Comparison of ENCODE assay signal across 8 cellular contexts in genomic region chr9:4750021-4750673, GRCh38. TPM values are rescaled to one million over a fixed set of nuclear protein-coding genes. Genes with fewer than 3 reads are reported as not detected.
DNase-seq lines count a peak whose midpoint lies in the region; ATAC-seq, FAIRE-seq and TF ChIP-seq lines count a peak whose summit lies in the region.

No MANE protein-coding gene starts in this region.

- intact Hi-C loops in GM12878 (cut with micrococcal nuclease; ENCODE audit: unreplicated experiment) (loop anchor here (5.0 to 10.0 kb wide), 2 partner anchors 325 to 368 kb away; no protein-coding TSS in a partner anchor), left colon (cut with DNase I, micrococcal nuclease) (no loop called here)

- in situ Hi-C loops in GM12878 (cut with MboI) = no loop called here

- H3K27ac ChIP-seq in GM12878 (ENCODE audit: control insufficient read depth, insufficient read depth) = no peak overlapping the region

- H3K4me1 ChIP-seq in GM12878 (ENCODE audit: control insufficient read depth, insufficient read depth, low read length) = peaks cover 4% of the 10 kb centered on the region; the same call in 1 of the 2 replicates

- H4K20me1 ChIP-seq in GM12878 (ENCODE audit: control insufficient read depth, insufficient read depth) = no peaks in the 10 kb centered on the region

- POLR2A ChIA-PET in GM12878 (lab: Charles Lee) = interaction anchor here (0.7 to 0.8 kb wide), 2 partner anchors 602 to 849 kb away, joined by 3 to 6 read pairs; no protein-coding TSS in a partner anchor

- TF ChIP-seq POLR2A in GM12878 (IDR thresholded peaks at IDR 0.05; ENCODE audit: low read depth, low read length) = no peak

- TF ChIP-seq CTCF in GM12878 (IDR thresholded peaks at IDR 0.05 in 2 of 3, conservative IDR thresholded peaks at IDR 0.05 in 1 of 3; ENCODE audit: control insufficient read depth in 2 of 3, extremely low read depth in 1 of 3, insufficient read depth in 1 of 3, low read depth in 3 of 3, low read length in 3 of 3) = peak; percentile 54 to 59 (median 58); a peak in 5 of 6 replicates

- no peak overlapping the region for H3K9ac ChIP-seq in GM12878 (ENCODE audit: control insufficient read depth, insufficient read depth, low read length)

- RAD21 ChIA-PET in GM12878 (lab: Charles Lee; ENCODE audit: unreplicated experiment) = interaction anchor here (0.7 to 2.2 kb wide), 8 partner anchors 9 to 850 kb away, joined by 3 to 9 read pairs (median 6); partner anchors contain the start of gene PLGRKT

- DNase-seq in NCI-H2081 (lab: John Stamatoyannopoulos, UW) (peak; percentile 46 to 59), NCI-H2081 treated with DMSO at 0.1 percent for 48 hours (lab: John Stamatoyannopoulos, UW) (no peak), NCI-H2107 treated with DMSO at 0.1 percent for 48 hours (lab: John Stamatoyannopoulos, UW; ENCODE audit: unreplicated experiment) (peak; percentile 36), GM12878 (ENCODE audit: low read depth, low spot score) (no peak), left colon (no peak), COLO668 (lab: John Stamatoyannopoulos, UW; ENCODE audit: unreplicated experiment) (no peak)

- CTCF ChIA-PET in GM12878 (lab: Yijun Ruan, JAX) = interaction anchor here (0.6 to 8.7 kb wide), 28 partner anchors 8 to 850 kb away, joined by 3 to 53 read pairs (median 4); partner anchors contain the start of gene AK3

- no peak overlapping the region for H2AFZ ChIP-seq in GM12878 (ENCODE audit: control insufficient read depth, low read depth, low read length)

- H3K4me2 ChIP-seq in GM12878 (ENCODE audit: control insufficient read depth, insufficient read depth) = no peak overlapping the region

- no TSS peak for BruUV-seq in GM12878 (replicated peaks; lab: Mats Ljungman, UMichigan)

- FAIRE-seq in GM12878 (lab: Jason Lieb, UNC) = peak; percentile 77

- H3K79me2 ChIP-seq in GM12878 (ENCODE audit: control insufficient read depth, insufficient read depth, low read length) = no peaks in the 10 kb centered on the region

- peak; percentile 86 for ATAC-seq in GM12878
- ATAC-seq in left colon = peak; percentile 65
- ATAC-seq in HG03565 (IDR thresholded peaks at IDR 0.05; ENCODE audit: unreplicated experiment) = no peak
- no peak for ATAC-seq in GM21367 (IDR thresholded peaks at IDR 0.05; ENCODE audit: unreplicated experiment)

- H3K9me3 ChIP-seq in GM12878 (replicated peaks; ENCODE audit: control insufficient read depth, insufficient read depth, low read length) = no peaks in the 10 kb centered on the region

- SMC1A ChIA-PET in GM12878 (lab: Charles Lee; ENCODE audit: uncharacterized antibody, unreplicated experiment) = interaction anchor here (1.0 to 1.8 kb wide), 9 partner anchors 10 to 1556 kb away, joined by 3 to 6 read pairs (median 4); partner anchors contain the start of gene SPATA6L

- TF ChIP-seq RAD21 in GM12878 (IDR thresholded peaks at IDR 0.05; ENCODE audit: insufficient read depth, low read depth, low read length) = peak; percentile 72

- no peak for TF ChIP-seq EP300 in GM12878 (IDR thresholded peaks at IDR 0.05; ENCODE audit: borderline replicate concordance in 1 of 2, control insufficient read depth in 1 of 2, low read depth in 2 of 2, low read length in 2 of 2)

- no peaks in the 10 kb centered on the region for H3K36me3 ChIP-seq in GM12878 (ENCODE audit: control insufficient read depth in 2 of 2, insufficient read depth in 2 of 2, low read length in 1 of 2)

- no peaks in the 10 kb centered on the region for H3K27me3 ChIP-seq in GM12878 (replicated peaks in 1 of 2; ENCODE audit: control insufficient read depth in 2 of 2, insufficient read depth in 2 of 2, low read length in 1 of 2)

- 47% methylated on average over 8 of the region's 8 CpGs for WGBS in GM12878 (ENCODE audit: insufficient coverage, insufficient replicate concordance, low lambda C conversion rate, missing lambda C conversion rate)

- no peak overlapping the region for H3K4me3 ChIP-seq in GM12878

TF ChIP-seq in GM12878, 131 proteins besides CTCF, POLR2A, EP300 and RAD21:
- no peak for TF ChIP-seq E4F1 (IDR thresholded peaks at IDR 0.05; ENCODE audit: borderline replicate concordance, partially characterized antibody)
- TF ChIP-seq SMC3 (IDR thresholded peaks at IDR 0.05; ENCODE audit: borderline replicate concordance, low read length) = peak; percentile 62; the same call in 1 of the 2 replicates
- TF ChIP-seq NR2F1 (conservative IDR thresholded peaks at IDR 0.05) = no peak
- peak; percentile 31; the same call in 1 of the 2 replicates for TF ChIP-seq RB1 (IDR thresholded peaks at IDR 0.05; ENCODE audit: borderline replicate concordance)
TF ChIP-seq in GM12878: peak in this region for 2.

RNA-seq across cellular contexts. Expression of gene AK3, which starts 9.1 kb away (rescaled TPM):
- total RNA-seq in GM12878 (2013; cell fraction: nucleolus; rRNA removed) = 25.0 and 26.9 TPM in 2 replicates
- total RNA-seq in GM12878 (2014; rRNA removed) = 71.8 and 86.6 TPM in 2 replicates
- 34.7 and 38.2 TPM in 2 replicates for total RNA-seq in GM12878 (2014; rRNA removed; fragmentation: Illumina TruSeq; extraction: Trizol)
- total RNA-seq in GM12878 (2021) = 32.4 and 35.6 TPM in 2 replicates
- 13.1 TPM for polyA plus RNA-seq in GM12878 (2011; ENCODE audit: low read depth)
- 44.5 and 69.0 TPM in 2 replicates for polyA plus RNA-seq in GM12878 (2011; rRNA removed)
- polyA plus RNA-seq in GM12878 (2011; cell fraction: cytosol; rRNA removed) = 16.4 and 19.2 TPM in 2 replicates
- polyA plus RNA-seq in GM12878 (2011; cell fraction: nucleus; rRNA removed) = 17.0 and 19.5 TPM in 2 replicates
- polyA plus RNA-seq in GM12878 (2012) = 29.5 and 34.0 TPM in 2 replicates
- polyA plus RNA-seq in GM12878 (2014; fragmentation: Illumina TruSeq; extraction: Trizol) = 44.2 and 60.1 TPM in 2 replicates
- polyA plus RNA-seq in GM12878 (2014; fragmentation: Nextera tagmentation; extraction: Ambion mirVana) = 10 to 100 TPM; 14.2 to 26.2 TPM
- polyA plus RNA-seq in GM12878 (2014; rRNA removed) = 43.6 and 54.8 TPM in 2 replicates
- 10 to 100 TPM; 50.6 to 52.5 TPM for polyA plus RNA-seq in GM12878 (2016; fragmentation: Nextera tagmentation; extraction: Ambion mirVana)
- 16.2 TPM in 2 replicates for polyA minus RNA-seq in GM12878 (2011; rRNA and poly(A)+ RNA removed)
- 19.2 and 27.1 TPM in 2 replicates for polyA minus RNA-seq in GM12878 (2011; cell fraction: cytosol; rRNA and poly(A)+ RNA removed)
- 18.9 and 33.4 TPM in 2 replicates for polyA minus RNA-seq in GM12878 (2011; cell fraction: nucleus; rRNA and poly(A)+ RNA removed)
- 10 to 100 TPM; 89.1 to 95.7 TPM for total RNA-seq in left colon

RNA-seq across cellular contexts. Expression of gene RCL1, which starts 42.6 kb away (rescaled TPM):
- total RNA-seq in GM12878 (2013; cell fraction: nucleolus; rRNA removed) = 51.9 and 58.3 TPM in 2 replicates
- total RNA-seq in GM12878 (2014; rRNA removed) (42.0 and 44.3 TPM in 2 replicates), GM12878 (2014; rRNA removed; fragmentation: Illumina TruSeq; extraction: Trizol) (28.1 and 28.7 TPM in 2 replicates), GM12878 (2021) (32.3 and 33.2 TPM in 2 replicates), left colon (10 to 100 TPM in 1 of 2 donors, 1 to 10 TPM in 1; 9.3 to 10.6 TPM)
- polyA plus RNA-seq in GM12878 (2011; ENCODE audit: low read depth) = 11.5 TPM
- polyA plus RNA-seq in GM12878 (2011; rRNA removed) (14.1 and 21.1 TPM in 2 replicates), GM12878 (2014; fragmentation: Illumina TruSeq; extraction: Trizol) (38.0 and 45.2 TPM in 2 replicates), GM12878 (2014; fragmentation: Nextera tagmentation; extraction: Ambion mirVana) (10 to 100 TPM; 21.1 to 28.6 TPM), GM12878 (2014; rRNA removed) (27.5 and 29.8 TPM in 2 replicates), GM12878 (2016; fragmentation: Nextera tagmentation; extraction: Ambion mirVana) (10 to 100 TPM; 43.4 to 46.8 TPM)
- 22.0 and 26.6 TPM in 2 replicates for polyA plus RNA-seq in GM12878 (2011; cell fraction: cytosol; rRNA removed)
- 34.5 and 44.1 TPM in 2 replicates for polyA plus RNA-seq in GM12878 (2011; cell fraction: nucleus; rRNA removed)
- 15.4 and 17.0 TPM in 2 replicates for polyA plus RNA-seq in GM12878 (2012)
- polyA minus RNA-seq in GM12878 (2011; rRNA and poly(A)+ RNA removed) = 23.5 and 29.4 TPM in 2 replicates
- 12.0 and 13.6 TPM in 2 replicates for polyA minus RNA-seq in GM12878 (2011; cell fraction: cytosol; rRNA and poly(A)+ RNA removed)
- polyA minus RNA-seq in GM12878 (2011; cell fraction: nucleus; rRNA and poly(A)+ RNA removed) = 30.5 and 40.9 TPM in 2 replicates

Comparison
In these comparisons a context has a peak if more than half of its experiments do, and no peak if none do; other contexts are left out.
1. DNase-seq: peak in NCI-H2081 (2 of 2) and NCI-H2107 treated with DMSO at 0.1 percent for 48 hours (single experiment); none in NCI-H2081 treated with DMSO at 0.1 percent for 48 hours (single experiment), GM12878 (single experiment), left colon (0 of 2) and COLO668 (single experiment).
2. ATAC-seq: peak in GM12878 (single experiment) and left colon (single experiment); none in HG03565 (single experiment) and GM21367 (single experiment).